8 cellular contexts compared by ENCODE assay signal in the genomic region with DNA sequence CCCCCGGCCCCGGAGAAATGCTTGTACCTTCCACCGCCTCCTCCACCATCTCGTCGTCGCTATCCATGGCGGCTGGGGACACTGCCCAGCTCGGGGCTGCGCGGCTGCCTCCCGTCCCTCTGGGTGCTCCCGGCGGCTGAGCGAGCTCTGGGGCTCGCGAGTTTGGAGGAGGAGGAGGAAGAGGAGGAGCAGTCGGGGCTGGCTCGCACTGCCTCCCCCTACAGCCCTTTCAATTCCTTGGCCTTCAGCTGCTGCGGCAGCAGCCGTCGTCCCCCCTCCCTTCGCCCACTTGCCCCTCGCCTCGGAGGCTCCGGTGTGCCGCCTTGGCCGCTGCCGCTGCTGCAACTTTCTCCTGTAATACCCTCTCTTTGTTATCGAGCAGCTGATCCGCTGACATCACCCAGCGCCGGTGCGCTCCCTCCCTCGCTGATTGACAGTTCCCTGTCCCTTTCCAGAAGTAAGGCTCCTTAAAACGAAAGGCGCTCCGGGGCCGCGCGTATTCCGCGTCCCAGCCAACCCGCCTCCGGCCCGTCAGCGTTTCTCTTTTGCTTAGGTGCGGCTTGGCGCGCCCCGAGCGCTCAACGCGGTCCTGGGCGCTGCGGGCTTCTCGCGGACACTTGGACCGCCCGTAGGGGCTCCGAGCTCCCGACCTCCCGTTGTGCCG. TPM values are rescaled to one million over a fixed set of nuclear protein-coding genes. Genes with fewer than 3 reads are reported as not detected.
DNase-seq lines count a peak whose midpoint lies in the region; ATAC-seq and TF ChIP-seq lines count a peak whose summit lies in the region.

SETD7 (minus strand) TSS at position 149 of the 664 bp plus-strand sequence; CDS start at position 67, 82 bp downstream.

- POLR2A ChIA-PET in WTC11 (lab: Charles Lee) = interaction anchor here (0.7 to 1.9 kb wide), 3 partner anchors 42 to 377 kb away, joined by 3 to 7 read pairs (median 3); no protein-coding TSS in a partner anchor

- H3K36me3 ChIP-seq in skeletal muscle satellite cell (ENCODE audit: insufficient read depth, low read length) = no peaks in the 10 kb centered on the region

- H3K9ac ChIP-seq in skeletal muscle satellite cell (ENCODE audit: low read depth, low read length) = peak within 1 kb of the TSS; percentile 95

- peak within 1 kb of the TSS; percentile 93 for H3K4me3 Mint-ChIP-seq in WTC11

- 0 out of 2 replicates have a peak within 1 kb of the TSS, but pooled peaks have one; percentile 64 for H3K27ac Mint-ChIP-seq in WTC11

- ATAC-seq in HG02885 (IDR thresholded peaks at IDR 0.05; ENCODE audit: poor library complexity, unreplicated experiment) = peak; percentile 47
- ATAC-seq in WTC11 = peak; percentile 31
- no peak for ATAC-seq in HG03025 (IDR thresholded peaks at IDR 0.05; ENCODE audit: low FRiP score, unreplicated experiment)

- peaks cover 40% of the 10 kb centered on the region for H3K4me1 ChIP-seq in skeletal muscle satellite cell (ENCODE audit: control insufficient read depth, insufficient read depth, low read length)

- TF ChIP-seq CTCF in WTC11 (IDR thresholded peaks at IDR 0.05) = no peak
- TF ChIP-seq CTCF in cardiac fibroblast (IDR thresholded peaks at IDR 0.05; ENCODE audit: low read depth, low read length) = no peak

- peak; percentile 81 for DNase-seq in NCI-H2227 (lab: John Stamatoyannopoulos, UW; ENCODE audit: unreplicated experiment)
- peak; percentile 77 for DNase-seq in WTC11 (ENCODE audit: low spot score)
- DNase-seq in cardiac fibroblast (ENCODE audit: low read depth in 2 of 2) = peak; percentile 80 to 86
- DNase-seq in iPS-NIHi7 (ENCODE audit: extremely low spot score) = peak; percentile 65

- H3K4me2 ChIP-seq in skeletal muscle satellite cell (ENCODE audit: low read length) = peak within 1 kb of the TSS; percentile 96

- H3K27me3 Mint-ChIP-seq in WTC11 (ENCODE audit: low read depth) = peaks cover 69% of the 10 kb centered on the region

- CTCF ChIA-PET in WTC11 (lab: Charles Lee) = interaction anchor here (1.1 to 2.7 kb wide), 6 partner anchors 12 to 101 kb away, joined by 3 to 14 read pairs (median 4); no protein-coding TSS in a partner anchor

- H3K36me3 Mint-ChIP-seq in WTC11 = no peaks in the 10 kb centered on the region

- H3K4me1 Mint-ChIP-seq in WTC11 = peaks cover 48% of the 10 kb centered on the region

- peaks cover 30% of the 10 kb centered on the region for H3K27me3 ChIP-seq in skeletal muscle satellite cell (ENCODE audit: control insufficient read depth, insufficient read depth, low read length)

- H3K4me3 ChIP-seq in GM08714 (ENCODE audit: low read length) (peak within 1 kb of the TSS; percentile 76), cardiac fibroblast (replicated peaks in 1 of 2; ENCODE audit: low read depth in 2 of 2, low read length in 2 of 2) (peak within 1 kb of the TSS; percentile 84 to 90), skeletal muscle satellite cell (ENCODE audit: low read length) (peak within 1 kb of the TSS; percentile 90)

- H3K9me3 ChIP-seq in skeletal muscle satellite cell (replicated peaks; ENCODE audit: low read length) = no peaks in the 10 kb centered on the region

- no peaks in the 10 kb centered on the region for H3K9me3 Mint-ChIP-seq in WTC11

TF ChIP-seq in WTC11, 78 proteins besides CTCF, POLR2A, EP300 and RAD21 (continues in another document):
- TF ChIP-seq, protein P1, sequence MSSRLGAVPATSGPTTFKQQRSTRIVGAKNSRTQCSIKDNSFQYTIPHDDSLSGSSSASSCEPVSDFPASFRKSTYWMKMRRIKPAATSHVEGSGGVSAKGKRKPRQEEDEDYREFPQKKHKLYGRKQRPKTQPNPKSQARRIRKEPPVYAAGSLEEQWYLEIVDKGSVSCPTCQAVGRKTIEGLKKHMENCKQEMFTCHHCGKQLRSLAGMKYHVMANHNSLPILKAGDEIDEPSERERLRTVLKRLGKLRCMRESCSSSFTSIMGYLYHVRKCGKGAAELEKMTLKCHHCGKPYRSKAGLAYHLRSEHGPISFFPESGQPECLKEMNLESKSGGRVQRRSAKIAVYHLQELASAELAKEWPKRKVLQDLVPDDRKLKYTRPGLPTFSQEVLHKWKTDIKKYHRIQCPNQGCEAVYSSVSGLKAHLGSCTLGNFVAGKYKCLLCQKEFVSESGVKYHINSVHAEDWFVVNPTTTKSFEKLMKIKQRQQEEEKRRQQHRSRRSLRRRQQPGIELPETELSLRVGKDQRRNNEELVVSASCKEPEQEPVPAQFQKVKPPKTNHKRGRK (CRISPR knock-in tag; IDR thresholded peaks at IDR 0.05; ENCODE audit: borderline replicate concordance) = no peak
- TF ChIP-seq, protein P2, sequence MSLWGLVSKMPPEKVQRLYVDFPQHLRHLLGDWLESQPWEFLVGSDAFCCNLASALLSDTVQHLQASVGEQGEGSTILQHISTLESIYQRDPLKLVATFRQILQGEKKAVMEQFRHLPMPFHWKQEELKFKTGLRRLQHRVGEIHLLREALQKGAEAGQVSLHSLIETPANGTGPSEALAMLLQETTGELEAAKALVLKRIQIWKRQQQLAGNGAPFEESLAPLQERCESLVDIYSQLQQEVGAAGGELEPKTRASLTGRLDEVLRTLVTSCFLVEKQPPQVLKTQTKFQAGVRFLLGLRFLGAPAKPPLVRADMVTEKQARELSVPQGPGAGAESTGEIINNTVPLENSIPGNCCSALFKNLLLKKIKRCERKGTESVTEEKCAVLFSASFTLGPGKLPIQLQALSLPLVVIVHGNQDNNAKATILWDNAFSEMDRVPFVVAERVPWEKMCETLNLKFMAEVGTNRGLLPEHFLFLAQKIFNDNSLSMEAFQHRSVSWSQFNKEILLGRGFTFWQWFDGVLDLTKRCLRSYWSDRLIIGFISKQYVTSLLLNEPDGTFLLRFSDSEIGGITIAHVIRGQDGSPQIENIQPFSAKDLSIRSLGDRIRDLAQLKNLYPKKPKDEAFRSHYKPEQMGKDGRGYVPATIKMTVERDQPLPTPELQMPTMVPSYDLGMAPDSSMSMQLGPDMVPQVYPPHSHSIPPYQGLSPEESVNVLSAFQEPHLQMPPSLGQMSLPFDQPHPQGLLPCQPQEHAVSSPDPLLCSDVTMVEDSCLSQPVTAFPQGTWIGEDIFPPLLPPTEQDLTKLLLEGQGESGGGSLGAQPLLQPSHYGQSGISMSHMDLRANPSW (CRISPR knock-in tag; conservative IDR thresholded peaks at IDR 0.05; ENCODE audit: low read depth) = no peak
- TF ChIP-seq NFE2L1 (CRISPR knock-in tag; IDR thresholded peaks at IDR 0.05) (no peak), JAZF1 (CRISPR knock-in tag; IDR thresholded peaks at IDR 0.05) (no peak)
- TF ChIP-seq, protein P3, sequence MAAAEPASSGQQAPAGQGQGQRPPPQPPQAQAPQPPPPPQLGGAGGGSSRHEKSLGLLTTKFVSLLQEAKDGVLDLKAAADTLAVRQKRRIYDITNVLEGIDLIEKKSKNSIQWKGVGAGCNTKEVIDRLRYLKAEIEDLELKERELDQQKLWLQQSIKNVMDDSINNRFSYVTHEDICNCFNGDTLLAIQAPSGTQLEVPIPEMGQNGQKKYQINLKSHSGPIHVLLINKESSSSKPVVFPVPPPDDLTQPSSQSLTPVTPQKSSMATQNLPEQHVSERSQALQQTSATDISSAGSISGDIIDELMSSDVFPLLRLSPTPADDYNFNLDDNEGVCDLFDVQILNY (CRISPR knock-in tag; IDR thresholded peaks at IDR 0.05) = no peak
- TF ChIP-seq, protein P4, sequence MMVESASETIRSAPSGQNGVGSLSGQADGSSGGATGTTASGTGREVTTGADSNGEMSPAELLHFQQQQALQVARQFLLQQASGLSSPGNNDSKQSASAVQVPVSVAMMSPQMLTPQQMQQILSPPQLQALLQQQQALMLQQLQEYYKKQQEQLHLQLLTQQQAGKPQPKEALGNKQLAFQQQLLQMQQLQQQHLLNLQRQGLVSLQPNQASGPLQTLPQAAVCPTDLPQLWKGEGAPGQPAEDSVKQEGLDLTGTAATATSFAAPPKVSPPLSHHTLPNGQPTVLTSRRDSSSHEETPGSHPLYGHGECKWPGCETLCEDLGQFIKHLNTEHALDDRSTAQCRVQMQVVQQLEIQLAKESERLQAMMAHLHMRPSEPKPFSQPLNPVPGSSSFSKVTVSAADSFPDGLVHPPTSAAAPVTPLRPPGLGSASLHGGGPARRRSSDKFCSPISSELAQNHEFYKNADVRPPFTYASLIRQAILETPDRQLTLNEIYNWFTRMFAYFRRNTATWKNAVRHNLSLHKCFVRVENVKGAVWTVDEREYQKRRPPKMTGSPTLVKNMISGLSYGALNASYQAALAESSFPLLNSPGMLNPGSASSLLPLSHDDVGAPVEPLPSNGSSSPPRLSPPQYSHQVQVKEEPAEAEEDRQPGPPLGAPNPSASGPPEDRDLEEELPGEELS (CRISPR knock-in tag; IDR thresholded peaks at IDR 0.05) = peak; percentile 16; the same call in 1 of the 2 replicates
- TF ChIP-seq, protein P5, sequence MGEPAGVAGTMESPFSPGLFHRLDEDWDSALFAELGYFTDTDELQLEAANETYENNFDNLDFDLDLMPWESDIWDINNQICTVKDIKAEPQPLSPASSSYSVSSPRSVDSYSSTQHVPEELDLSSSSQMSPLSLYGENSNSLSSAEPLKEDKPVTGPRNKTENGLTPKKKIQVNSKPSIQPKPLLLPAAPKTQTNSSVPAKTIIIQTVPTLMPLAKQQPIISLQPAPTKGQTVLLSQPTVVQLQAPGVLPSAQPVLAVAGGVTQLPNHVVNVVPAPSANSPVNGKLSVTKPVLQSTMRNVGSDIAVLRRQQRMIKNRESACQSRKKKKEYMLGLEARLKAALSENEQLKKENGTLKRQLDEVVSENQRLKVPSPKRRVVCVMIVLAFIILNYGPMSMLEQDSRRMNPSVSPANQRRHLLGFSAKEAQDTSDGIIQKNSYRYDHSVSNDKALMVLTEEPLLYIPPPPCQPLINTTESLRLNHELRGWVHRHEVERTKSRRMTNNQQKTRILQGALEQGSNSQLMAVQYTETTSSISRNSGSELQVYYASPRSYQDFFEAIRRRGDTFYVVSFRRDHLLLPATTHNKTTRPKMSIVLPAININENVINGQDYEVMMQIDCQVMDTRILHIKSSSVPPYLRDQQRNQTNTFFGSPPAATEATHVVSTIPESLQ (CRISPR knock-in tag; IDR thresholded peaks at IDR 0.05) = no peak

RNA-seq across cellular contexts. Expression of gene SETD7, which starts in this region (rescaled TPM):
- total RNA-seq in WTC11 (2021) = 4.6 to 5.6 TPM (median 4.9 TPM) in 3 replicates
- 72.5 and 78.6 TPM in 2 replicates for total RNA-seq in skeletal muscle satellite cell (2012; rRNA removed)
